13 cellular contexts compared by ENCODE assay signal in genomic region chr15:29312387-29312786, GRCh38. TPM values are rescaled to one million over a fixed set of nuclear protein-coding genes. Genes with fewer than 3 reads are reported as not detected.
DNase-seq lines count a peak whose midpoint lies in the region; ATAC-seq and TF ChIP-seq lines count a peak whose summit lies in the region.
"Had no signal": no experiment of that assay in that cellular context is flagged by ENCODE, and none has a peak within 500 bp of the region (broad histone marks: within the 10 kb centered on the region; RNA-seq: fewer than 3 reads in every experiment).

No MANE protein-coding gene starts in this region.

- no peak overlapping the region for H2BK12ac ChIP-seq in trophoblast cell (ENCODE audit: low read length)

- H2AK5ac ChIP-seq in trophoblast cell (ENCODE audit: low read length): no peak overlapping the region

- H3K27me3 ChIP-seq in PC-3 (ENCODE audit: low read length): peaks cover 58% of the 10 kb centered on the region
- no peaks in the 10 kb centered on the region for H3K27me3 ChIP-seq in trophoblast cell (ENCODE audit: insufficient read depth, low read length)
- H3K27me3 ChIP-seq: gastrocnemius medialis, testis had no signal

- H3K4me2 ChIP-seq in PC-3 (ENCODE audit: low read length) (no peak overlapping the region), trophoblast cell (ENCODE audit: low read length) (no peak overlapping the region)

- no peak overlapping the region for H4K12ac ChIP-seq in trophoblast cell (ENCODE audit: low read depth, low read length)

- H3F3A ChIP-seq in PC-3 (ENCODE audit: low read length, unreplicated experiment): no peaks in the 10 kb centered on the region

- no peaks in the 10 kb centered on the region for H3K79me2 ChIP-seq in PC-3 (ENCODE audit: low read length)
- H3K79me2 ChIP-seq in trophoblast cell (ENCODE audit: control insufficient read depth, insufficient read depth, low read length, poor library complexity): no peaks in the 10 kb centered on the region

- ATAC-seq in GM21528 (IDR thresholded peaks at IDR 0.05; ENCODE audit: low FRiP score, unreplicated experiment) (peak; percentile 55), PC-3 (no peak; the same call in 1 of the 2 replicates), HG03460 (IDR thresholded peaks at IDR 0.05; ENCODE audit: unreplicated experiment) (no peak)
- ATAC-seq: gastrocnemius medialis; naive thymus-derived CD4-positive, alpha-beta T cell had no signal

- POLR2A ChIA-PET in PC-3 (lab: Charles Lee; ENCODE audit: unreplicated experiment): no interaction called here

- no peak overlapping the region for H4K91ac ChIP-seq in trophoblast cell (ENCODE audit: low read depth, low read length)

- TF ChIP-seq CTCF in PC-3 (conservative IDR thresholded peaks at IDR 0.05; ENCODE audit: low read depth, low read length) (no peak), fibroblast of pulmonary artery (IDR thresholded peaks at IDR 0.05; ENCODE audit: low read length, missing control alignments) (no peak)

- no peak overlapping the region for H3K18ac ChIP-seq in trophoblast cell (ENCODE audit: low read length)

- DNase-seq in PC-3: peak; percentile 21
- DNase-seq in fibroblast of pulmonary artery (ENCODE audit: low read depth): peak; percentile 76
- DNase-seq in activated CD4-positive, alpha-beta T cell treated with anti-CD3 and anti-CD28 coated beads, Interleukin-2, amount 50 U/mL, for 1 hour: no peak
- DNase-seq in effector CD8-positive, alpha-beta T cell (lab: John Stamatoyannopoulos, UW): no peak
- no peak for DNase-seq in trophoblast cell
- DNase-seq: gastrocnemius medialis; naive thymus-derived CD4-positive, alpha-beta T cell; NCI-H69; SHP77 treated with DMSO at 0.1 percent for 48 hours; testis had no signal

- H2BK120ac ChIP-seq in trophoblast cell (ENCODE audit: insufficient read depth, low read length, poor library complexity): no peak overlapping the region

- H3K9ac ChIP-seq in PC-3 (ENCODE audit: low read length): no peak overlapping the region
- no peak overlapping the region for H3K9ac ChIP-seq in trophoblast cell (ENCODE audit: low read length)

- H3K27ac ChIP-seq in PC-3 (ENCODE audit: low read length) (no peak overlapping the region), trophoblast cell (ENCODE audit: low read depth, low read length) (no peak overlapping the region)
- H3K27ac ChIP-seq: coronary artery, gastrocnemius medialis, testis had no signal

- H3K9me3 ChIP-seq in PC-3 (ENCODE audit: low read length) (no peaks in the 10 kb centered on the region), trophoblast cell (ENCODE audit: insufficient read depth, low read depth, low read length) (no peaks in the 10 kb centered on the region)
- H3K9me3 ChIP-seq: gastrocnemius medialis, testis had no signal

- H2AFZ ChIP-seq in PC-3 (ENCODE audit: low read length) (no peak overlapping the region), trophoblast cell (ENCODE audit: insufficient read depth, low read length, poor library complexity) (no peak overlapping the region)

- no peak overlapping the region for H3K4me3 ChIP-seq in PC-3 (ENCODE audit: low read length)
- no peak overlapping the region for H3K4me3 ChIP-seq in fibroblast of pulmonary artery (replicated peaks; ENCODE audit: low read depth, low read length)
- H3K4me3 ChIP-seq in trophoblast cell (ENCODE audit: low read depth, low read length): no peak overlapping the region
- H3K4me3 ChIP-seq: coronary artery, gastrocnemius medialis, testis had no signal

- no CpG with 5 or more reads among the region's 2 CpGs for WGBS in trophoblast cell (ENCODE audit: extremely low coverage, insufficient coverage, insufficient read length)

- H3K4me1 ChIP-seq in PC-3 (ENCODE audit: insufficient read depth, low read length) (no peaks in the 10 kb centered on the region), trophoblast cell (ENCODE audit: control insufficient read depth in 1 of 2, insufficient read depth in 2 of 2, low read length in 2 of 2) (no peaks in the 10 kb centered on the region)
- H3K4me1 ChIP-seq: gastrocnemius medialis, testis had no signal

- no peaks in the 10 kb centered on the region for H4K20me1 ChIP-seq in PC-3 (ENCODE audit: low read length)

- no peak overlapping the region for H3K4ac ChIP-seq in trophoblast cell (ENCODE audit: low read depth, low read length)

- no peak overlapping the region for H2BK5ac ChIP-seq in trophoblast cell (ENCODE audit: low read depth, low read length, poor library complexity)

- no TSS peak for BruUV-seq in PC-3 (replicated peaks; lab: Mats Ljungman, UMichigan)

- CTCF ChIA-PET in PC-3 (lab: Charles Lee): interaction anchor here (0.7 kb wide), 1 partner anchor 32 kb away, joined by 3 read pairs; no protein-coding TSS in a partner anchor

- H3K79me1 ChIP-seq in trophoblast cell (ENCODE audit: low read length): no peaks in the 10 kb centered on the region

- H4K8ac ChIP-seq in trophoblast cell (ENCODE audit: low read depth, low read length): no peak overlapping the region

- H3K36me3 ChIP-seq in PC-3 (ENCODE audit: low read depth, low read length) (no peaks in the 10 kb centered on the region), trophoblast cell (ENCODE audit: control insufficient read depth in 1 of 2, insufficient read depth in 2 of 2, low read length in 2 of 2) (no peaks in the 10 kb centered on the region)
- H3K36me3 ChIP-seq: gastrocnemius medialis had no signal

- H3K9me2 ChIP-seq in PC-3 (replicated peaks; ENCODE audit: low read length): no peaks in the 10 kb centered on the region

- H3K23ac ChIP-seq in trophoblast cell (ENCODE audit: low read length): no peak overlapping the region

- no peak overlapping the region for H3K14ac ChIP-seq in trophoblast cell (ENCODE audit: low read length)

- intact Hi-C loops in PC-3 (cut with micrococcal nuclease): no loop called here

RNA-seq across cellular contexts. Expression of gene NSMCE3, which starts 42.8 kb away (rescaled TPM):
- total RNA-seq in PC-3 (2014; rRNA removed): 7.0 and 8.0 TPM in 2 replicates
- polyA plus RNA-seq in trophoblast cell (2013): 5.7 and 6.0 TPM in 2 replicates

Comparison
In these comparisons a context has a peak if more than half of its experiments do, and no peak if none do; other contexts are left out.
1. DNase-seq: peak in PC-3 (single experiment) and fibroblast of pulmonary artery (single experiment); none in activated CD4-positive, alpha-beta T cell treated with anti-CD3 and anti-CD28 coated beads, Interleukin-2, amount 50 U/mL, for 1 hour (single experiment), effector CD8-positive, alpha-beta T cell (single experiment) and trophoblast cell (0 of 2).